ENCODE assay signal across 23 cellular contexts in genomic region chr10:75513292-75513691, GRCh38.
"Had no signal": no experiment of that assay in that cellular context is flagged by ENCODE, and none has a peak within 500 bp of the region (broad histone marks: within the 10 kb centered on the region; RNA-seq: fewer than 3 reads in every experiment).

No MANE protein-coding gene starts in this region.

- H3K36me3 ChIP-seq: brain microvascular endothelial cell, cardiac muscle cell had no signal

- ATAC-seq: activated T-helper 17 cell treated with anti-CD3 and anti-CD28 coated beads, Interleukin-2, amount 50 U/mL, for 72 hours; T-cell had no signal

- H3K36me3 Mint-ChIP-seq: T-cell had no signal

- H3K27ac ChIP-seq: brain microvascular endothelial cell, cardiac muscle cell had no signal

- H3K4me3 Mint-ChIP-seq: activated CD4-positive, alpha-beta memory T cell treated with anti-CD3 and anti-CD28 coated beads, Interleukin-2, amount 10 ng/mL, durations not matched to agents 7 days and 5 days; activated CD4-positive, alpha-beta T cell treated with anti-CD3 and anti-CD28 coated beads, Interleukin-2, amount 10 ng/mL, durations not matched to agents 7 days and 5 days; activated naive CD4-positive, alpha-beta T cell treated with anti-CD3 and anti-CD28 coated beads for 36 hours; activated naive CD8-positive, alpha-beta T cell; activated T-helper 17 cell treated with anti-CD3 and anti-CD28 coated beads, Interleukin-2, amount 50 U/mL, for 72 hours; T-cell had no signal

- H3K27ac Mint-ChIP-seq: activated CD4-positive, alpha-beta memory T cell treated with anti-CD3 and anti-CD28 coated beads, Interleukin-2, amount 10 ng/mL, durations not matched to agents 7 days and 5 days; activated CD4-positive, alpha-beta T cell treated with anti-CD3 and anti-CD28 coated beads, Interleukin-2, amount 10 ng/mL, durations not matched to agents 7 days and 5 days; activated naive CD4-positive, alpha-beta T cell treated with anti-CD3 and anti-CD28 coated beads for 36 hours; activated naive CD8-positive, alpha-beta T cell; activated T-helper 17 cell treated with anti-CD3 and anti-CD28 coated beads, Interleukin-2, amount 50 U/mL, for 72 hours; T-cell had no signal

- DNase-seq: activated CD4-positive, alpha-beta memory T cell treated with anti-CD3 and anti-CD28 coated beads, Interleukin-2, amount 10 ng/mL, durations not matched to agents 7 days and 5 days; activated CD4-positive, alpha-beta T cell treated with anti-CD3 and anti-CD28 coated beads, Interleukin-2, amount 10 ng/mL, durations not matched to agents 7 days and 5 days; activated CD4-positive, CD25-positive, alpha-beta regulatory T cell; activated gamma-delta T cell; activated naive CD4-positive, alpha-beta T cell treated with anti-CD3 and anti-CD28 coated beads for 36 hours; activated T-cell treated with anti-CD3 and anti-CD28 coated beads for 4 hours; activated T-cell treated with anti-CD3 and anti-CD28 coated beads, Interleukin-2, amount 50 U/mL, for 48 hours; amygdala; brain microvascular endothelial cell; KBM-7; NCI-H1105 treated with DMSO at 0.1 percent for 48 hours; NCI-H1436 treated with DMSO at 0.1 percent for 48 hours; NCI-H1930; NCI-H2171; NCI-H446 treated with DMSO at 0.1 percent for 48 hours; NCI-H82; SIG-M5; T-cell; T-helper 2 cell; T1000 had no signal

- H3K27me3 ChIP-seq: cardiac muscle cell had no signal

- H3K4me3 ChIP-seq: cardiac muscle cell had no signal
